In genomic region chr3:179000144-179000543, GRCh38 we compare ENCODE assay signal across 14 cellular contexts.
DNase-seq lines count a peak whose midpoint lies in the region; ATAC-seq, FAIRE-seq and TF ChIP-seq lines count a peak whose summit lies in the region.
"Had no signal": no experiment of that assay in that cellular context is flagged by ENCODE, and none has a peak within 500 bp of the region (broad histone marks: within the 10 kb centered on the region; RNA-seq: fewer than 3 reads in every experiment).

No MANE protein-coding gene starts in this region.

- peaks cover 0 to 22% (median 0%) of the 10 kb centered on the region in 6 donors for H3K36me3 ChIP-seq in spleen
- H3K36me3 ChIP-seq: adrenal gland had no signal

- H3K4me3 ChIP-seq in spleen = no peak overlapping the region
- H3K4me3 ChIP-seq: adrenal gland had no signal

- H3K27ac ChIP-seq in foreskin keratinocyte (no peak overlapping the region), spleen (no peak overlapping the region)
- H3K27ac ChIP-seq: adrenal gland had no signal

- peaks cover 0 to 10% (median 0%) of the 10 kb centered on the region in 8 donors for H3K9me3 ChIP-seq in spleen
- H3K9me3 ChIP-seq: adrenal gland had no signal

- no peaks in the 10 kb centered on the region for H3K27me3 Mint-ChIP-seq in activated CD4-positive, alpha-beta T cell treated with anti-CD3 and anti-CD28 coated beads for 36 hours

- no peak for FAIRE-seq in D721Med (lab: Jason Lieb, UNC)

- H3K9me3 Mint-ChIP-seq in activated CD4-positive, alpha-beta T cell treated with anti-CD3 and anti-CD28 coated beads for 36 hours (ENCODE audit: low read depth) = no peaks in the 10 kb centered on the region
- H3K9me3 Mint-ChIP-seq: natural killer cell had no signal

- CTCF ChIA-PET in activated CD4-positive, alpha-beta T cell treated with anti-CD3 and anti-CD28 coated beads for 36 hours (lab: Charles Lee) = interaction anchor here (0.8 kb wide), 2 partner anchors 262 to 562 kb away, joined by 3 to 4 read pairs; partner anchors contain the start of gene ACTL6A

- no peak for TF ChIP-seq POLR2A in spleen (IDR thresholded peaks at IDR 0.05)

- peak; percentile 98 for ATAC-seq in activated CD4-positive, alpha-beta T cell treated with anti-CD3 and anti-CD28 coated beads for 36 hours
- ATAC-seq in GM21529 (IDR thresholded peaks at IDR 0.05; ENCODE audit: unreplicated experiment) (peak; percentile 74), HG03378 (IDR thresholded peaks at IDR 0.05; ENCODE audit: unreplicated experiment) (peak; percentile 90), foreskin keratinocyte (peak; percentile 46)
- ATAC-seq: natural killer cell, Panc1 had no signal

- H3K4me1 ChIP-seq in foreskin keratinocyte (no peaks in the 10 kb centered on the region), spleen (no peaks in the 10 kb centered on the region)
- H3K4me1 ChIP-seq: adrenal gland had no signal

- H3K36me3 Mint-ChIP-seq in activated CD4-positive, alpha-beta T cell treated with anti-CD3 and anti-CD28 coated beads for 36 hours (ENCODE audit: low read depth) = no peaks in the 10 kb centered on the region
- H3K36me3 Mint-ChIP-seq: natural killer cell had no signal

- H3K4me3 Mint-ChIP-seq in activated CD4-positive, alpha-beta T cell treated with anti-CD3 and anti-CD28 coated beads for 36 hours = no peak overlapping the region
- H3K4me3 Mint-ChIP-seq: natural killer cell had no signal

- POLR2A ChIA-PET in activated CD4-positive, alpha-beta T cell treated with anti-CD3 and anti-CD28 coated beads for 36 hours (lab: Charles Lee) = interaction anchor here (0.6 to 0.7 kb wide), 2 partner anchors 15 to 592 kb away, joined by 3 read pairs; no protein-coding TSS in a partner anchor

- H3K27ac Mint-ChIP-seq in activated CD4-positive, alpha-beta T cell treated with anti-CD3 and anti-CD28 coated beads for 36 hours = peak overlapping the region; percentile 84
- H3K27ac Mint-ChIP-seq: natural killer cell had no signal

- no peak for TF ChIP-seq CTCF in foreskin keratinocyte (conservative IDR thresholded peaks at IDR 0.05)
- no peak for TF ChIP-seq CTCF in D721Med (IDR thresholded peaks at IDR 0.05; ENCODE audit: insufficient read depth, missing control alignments)
- no peak for TF ChIP-seq CTCF in spleen (IDR thresholded peaks at IDR 0.05 in 8 of 11, conservative IDR thresholded peaks at IDR 0.05 in 3 of 11)

- intact Hi-C loops in activated CD4-positive, alpha-beta T cell treated with anti-CD3 and anti-CD28 coated beads for 36 hours (cut with DNase I, micrococcal nuclease) = loop anchor here in 1 of 2 experiments (2.0 kb wide), 1 partner anchor 15 kb away; no protein-coding TSS in a partner anchor
- intact Hi-C loops in spleen (cut with DNase I; ENCODE audit: low total_unique reads) = no loop called here

- no peak for DNase-seq in activated CD4-positive, alpha-beta T cell treated with anti-CD3 and anti-CD28 coated beads for 36 hours
- no peak for DNase-seq in activated CD4-positive, alpha-beta T cell treated with anti-CD3 and anti-CD28 coated beads, Interleukin-2, amount 50 U/mL, for 4 hours
- peak in 1 of 2 donors; percentile 17 for DNase-seq in foreskin keratinocyte
- no peak for DNase-seq in D721Med (ENCODE audit: insufficient read length, low spot score)
- no peak for DNase-seq in NCI-H2227 treated with DMSO at 0.1 percent for 48 hours (lab: John Stamatoyannopoulos, UW)
- DNase-seq in spleen = no peak
- DNase-seq: 8988T; adrenal gland; natural killer cell; NCI-H1694; stimulated activated CD4-positive, alpha-beta T cell treated with anti-CD3 and anti-CD28 coated beads, Interleukin-12 subunit alpha, Interleukin-12 subunit beta, amount 100 ng/mL, for 4 hours had no signal

- H3K4me1 Mint-ChIP-seq in activated CD4-positive, alpha-beta T cell treated with anti-CD3 and anti-CD28 coated beads for 36 hours = peaks cover 17% of the 10 kb centered on the region
- H3K4me1 Mint-ChIP-seq: natural killer cell had no signal

- H3K27me3 ChIP-seq in foreskin keratinocyte = no peaks in the 10 kb centered on the region
- H3K27me3 ChIP-seq in spleen (replicated peaks in 1 of 7) = no peaks in the 10 kb centered on the region
- H3K27me3 ChIP-seq: adrenal gland had no signal

Comparison
In these comparisons a context has a peak if more than half of its experiments do, and no peak if none do; other contexts are left out.
1. ATAC-seq: peak in every context shown above with its lines; median percentile 98 in activated CD4-positive, alpha-beta T cell treated with anti-CD3 and anti-CD28 coated beads for 36 hours; 90 in HG03378; 74 in GM21529; 46 in foreskin keratinocyte.